Comparison of ENCODE assay signal across 13 cellular contexts in genomic region chr20:36856196-36856595, GRCh38. TPM values are rescaled to one million over a fixed set of nuclear protein-coding genes. Genes with fewer than 3 reads are reported as not detected.
DNase-seq lines count a peak whose midpoint lies in the region; ATAC-seq and TF ChIP-seq lines count a peak whose summit lies in the region.
"Had no signal": no experiment of that assay in that cellular context is flagged by ENCODE, and none has a peak within 500 bp of the region (broad histone marks: within the 10 kb centered on the region; RNA-seq: fewer than 3 reads in every experiment).

No MANE protein-coding gene starts in this region.

- no peaks in the 10 kb centered on the region for H3K36me3 ChIP-seq in urinary bladder (ENCODE audit: insufficient read depth)

- no peak overlapping the region for H3K4me3 ChIP-seq in urinary bladder (ENCODE audit: low read depth, low read length)
- H3K4me3 ChIP-seq: SK-N-MC had no signal

- no peaks in the 10 kb centered on the region for H3K4me1 ChIP-seq in urinary bladder (ENCODE audit: insufficient read depth)

- no peak overlapping the region for H3K4me3 Mint-ChIP-seq in activated CD8-positive, alpha-beta T cell treated with anti-CD3 and anti-CD28 coated beads, Interleukin-2, amount 10 ng/mL, durations not matched to agents 7 days and 5 days
- no peak overlapping the region for H3K4me3 Mint-ChIP-seq in activated CD8-positive, alpha-beta T cell treated with anti-CD3 and anti-CD28 coated beads for 36 hours
- no peak overlapping the region for H3K4me3 Mint-ChIP-seq in activated T-cell treated with anti-CD3 and anti-CD28 coated beads, Interleukin-2, amount 50 U/mL, for 4 hours
- H3K4me3 Mint-ChIP-seq: natural killer cell had no signal

- TF ChIP-seq CTCF in activated CD8-positive, alpha-beta T cell treated with anti-CD3 and anti-CD28 coated beads for 36 hours (IDR thresholded peaks at IDR 0.05): no peak

- no peaks in the 10 kb centered on the region for H3K36me3 Mint-ChIP-seq in activated CD8-positive, alpha-beta T cell treated with anti-CD3 and anti-CD28 coated beads, Interleukin-2, amount 10 ng/mL, durations not matched to agents 7 days and 5 days (ENCODE audit: low read depth)
- no peaks in the 10 kb centered on the region for H3K36me3 Mint-ChIP-seq in activated CD8-positive, alpha-beta T cell treated with anti-CD3 and anti-CD28 coated beads for 36 hours (ENCODE audit: low read depth)
- H3K36me3 Mint-ChIP-seq in activated T-cell treated with anti-CD3 and anti-CD28 coated beads, Interleukin-2, amount 50 U/mL, for 4 hours (ENCODE audit: insufficient read depth): no peaks in the 10 kb centered on the region
- H3K36me3 Mint-ChIP-seq: natural killer cell had no signal

- no peak for ATAC-seq in activated CD8-positive, alpha-beta T cell treated with anti-CD3 and anti-CD28 coated beads, Interleukin-2, amount 10 ng/mL, durations not matched to agents 7 days and 5 days
- no peak for ATAC-seq in activated CD8-positive, alpha-beta T cell treated with anti-CD3 and anti-CD28 coated beads for 36 hours
- no peak for ATAC-seq in HG02763 (IDR thresholded peaks at IDR 0.05; ENCODE audit: unreplicated experiment)
- ATAC-seq in activated T-cell treated with anti-CD3 and anti-CD28 coated beads, Interleukin-2, amount 50 U/mL, for 4 hours: no peak
- ATAC-seq in HG02840 (IDR thresholded peaks at IDR 0.05; ENCODE audit: low FRiP score, unreplicated experiment): no peak

- 25% methylated on average over 3 of the region's 3 CpGs for WGBS in urinary bladder

- POLR2A ChIA-PET in activated CD8-positive, alpha-beta T cell treated with anti-CD3 and anti-CD28 coated beads, Interleukin-2, amount 10 ng/mL, durations not matched to agents 7 days and 5 days (lab: Charles Lee): interaction anchor here (0.9 to 2.7 kb wide), 4 partner anchors 9 to 22 kb away, joined by 3 to 13 read pairs (median 4); no protein-coding TSS in a partner anchor
- POLR2A ChIA-PET in activated CD8-positive, alpha-beta T cell treated with anti-CD3 and anti-CD28 coated beads for 36 hours (lab: Charles Lee): interaction anchor here (1.0 to 1.8 kb wide), 2 partner anchors 9 to 23 kb away, joined by 3 to 6 read pairs; no protein-coding TSS in a partner anchor

- peak overlapping the region; percentile 44 for H3K27ac Mint-ChIP-seq in activated CD8-positive, alpha-beta T cell treated with anti-CD3 and anti-CD28 coated beads, Interleukin-2, amount 10 ng/mL, durations not matched to agents 7 days and 5 days
- no peak overlapping the region for H3K27ac Mint-ChIP-seq in activated CD8-positive, alpha-beta T cell treated with anti-CD3 and anti-CD28 coated beads for 36 hours
- H3K27ac Mint-ChIP-seq: natural killer cell had no signal

- DNase-seq in activated CD8-positive, alpha-beta T cell treated with anti-CD3 and anti-CD28 coated beads, Interleukin-2, amount 10 ng/mL, durations not matched to agents 7 days and 5 days: no peak
- DNase-seq in activated CD8-positive, alpha-beta T cell treated with anti-CD3 and anti-CD28 coated beads for 36 hours: no peak
- DNase-seq in myocyte (ENCODE audit: low read depth): peak; percentile 41
- no peak for DNase-seq in activated T-cell treated with anti-CD3 and anti-CD28 coated beads, Interleukin-2, amount 50 U/mL, for 4 hours
- DNase-seq: natural killer cell, NCI-H1417 treated with DMSO at 0.1 percent for 48 hours had no signal

- H3K4me1 Mint-ChIP-seq in activated CD8-positive, alpha-beta T cell treated with anti-CD3 and anti-CD28 coated beads, Interleukin-2, amount 10 ng/mL, durations not matched to agents 7 days and 5 days (ENCODE audit: low read depth): peaks cover 17% of the 10 kb centered on the region
- peaks cover 15% of the 10 kb centered on the region for H3K4me1 Mint-ChIP-seq in activated CD8-positive, alpha-beta T cell treated with anti-CD3 and anti-CD28 coated beads for 36 hours (ENCODE audit: low read depth)
- peaks cover 16% of the 10 kb centered on the region for H3K4me1 Mint-ChIP-seq in activated T-cell treated with anti-CD3 and anti-CD28 coated beads, Interleukin-2, amount 50 U/mL, for 4 hours (ENCODE audit: low read depth)

- CTCF ChIA-PET in activated CD8-positive, alpha-beta T cell treated with anti-CD3 and anti-CD28 coated beads, Interleukin-2, amount 10 ng/mL, durations not matched to agents 7 days and 5 days (lab: Charles Lee): interaction anchor here (1.1 to 4.8 kb wide), 5 partner anchors 8 to 48 kb away, joined by 4 to 28 read pairs (median 7); a partner anchor contains a TSS
- CTCF ChIA-PET in activated CD8-positive, alpha-beta T cell treated with anti-CD3 and anti-CD28 coated beads for 36 hours (lab: Charles Lee): interaction anchor here (0.7 to 2.8 kb wide), 5 partner anchors 7 to 82 kb away, joined by 3 to 11 read pairs (median 5); a partner anchor contains a TSS

- H3K9me3 Mint-ChIP-seq in activated CD8-positive, alpha-beta T cell treated with anti-CD3 and anti-CD28 coated beads, Interleukin-2, amount 10 ng/mL, durations not matched to agents 7 days and 5 days (ENCODE audit: insufficient read depth): no peaks in the 10 kb centered on the region
- H3K9me3 Mint-ChIP-seq in activated CD8-positive, alpha-beta T cell treated with anti-CD3 and anti-CD28 coated beads for 36 hours: no peaks in the 10 kb centered on the region
- no peaks in the 10 kb centered on the region for H3K9me3 Mint-ChIP-seq in activated T-cell treated with anti-CD3 and anti-CD28 coated beads, Interleukin-2, amount 50 U/mL, for 4 hours
- H3K9me3 Mint-ChIP-seq: natural killer cell had no signal

- peaks cover under 1% of the 10 kb centered on the region for H3K27me3 Mint-ChIP-seq in activated CD8-positive, alpha-beta T cell treated with anti-CD3 and anti-CD28 coated beads, Interleukin-2, amount 10 ng/mL, durations not matched to agents 7 days and 5 days (ENCODE audit: low read depth)
- H3K27me3 Mint-ChIP-seq in activated CD8-positive, alpha-beta T cell treated with anti-CD3 and anti-CD28 coated beads for 36 hours: peaks cover under 1% of the 10 kb centered on the region
- no peaks in the 10 kb centered on the region for H3K27me3 Mint-ChIP-seq in activated T-cell treated with anti-CD3 and anti-CD28 coated beads, Interleukin-2, amount 50 U/mL, for 4 hours (ENCODE audit: low read depth)

- intact Hi-C loops in activated CD8-positive, alpha-beta T cell treated with anti-CD3 and anti-CD28 coated beads for 36 hours (cut with micrococcal nuclease): no loop called here

- H3K27ac ChIP-seq in cingulate gyrus (ENCODE audit: low read depth, low read length) (peak overlapping the region; percentile 66), urinary bladder (ENCODE audit: low read depth) (peak overlapping the region; percentile 4)
- H3K27ac ChIP-seq: C4-2B, SK-N-MC had no signal

RNA-seq across cellular contexts. Expression of gene TLDC2, which starts 19.7 kb away (rescaled TPM):
- not detected for total RNA-seq in activated CD8-positive, alpha-beta T cell treated with anti-CD3 and anti-CD28 coated beads, Interleukin-2, amount 10 ng/mL, durations not matched to agents 7 days and 5 days
- total RNA-seq in activated CD8-positive, alpha-beta T cell treated with anti-CD3 and anti-CD28 coated beads for 36 hours: not detected
- not detected in 2 replicates for total RNA-seq in myocyte
- 0.18 TPM for polyA plus RNA-seq in myocyte (2012)
- 1.6 TPM for total RNA-seq in urinary bladder
- 0.33 TPM for polyA plus RNA-seq in urinary bladder
- not detected for total RNA-seq in activated T-cell treated with anti-CD3 and anti-CD28 coated beads, Interleukin-2, amount 50 U/mL, for 4 hours
- total RNA-seq: fibroblast of villous mesenchyme had no signal
